9 cellular contexts compared by ENCODE assay signal in the genomic region with DNA sequence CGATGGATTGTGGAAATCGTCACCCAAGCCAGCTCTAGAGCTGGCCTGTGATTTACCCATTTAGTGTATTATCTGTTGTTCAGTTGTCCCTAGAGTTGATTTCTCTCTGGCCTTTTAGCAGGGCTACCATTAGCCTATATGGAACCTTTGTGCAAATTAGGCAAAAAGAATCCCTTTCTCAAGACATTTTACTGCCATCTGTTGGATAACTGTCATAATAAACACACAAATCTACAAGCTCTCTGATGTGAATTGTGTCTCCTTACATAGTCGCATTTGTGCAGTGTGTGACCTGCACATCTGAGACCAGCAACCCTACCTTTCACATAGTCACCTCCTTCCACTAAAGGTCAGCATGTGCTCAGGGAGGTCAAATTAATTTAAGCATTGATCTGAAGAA. TPM values are rescaled to one million over a fixed set of nuclear protein-coding genes. Genes with fewer than 3 reads are reported as not detected.
DNase-seq lines count a peak whose midpoint lies in the region; ATAC-seq and TF ChIP-seq lines count a peak whose summit lies in the region.
"Had no signal": no experiment of that assay in that cellular context is flagged by ENCODE, and none has a peak within 500 bp of the region (broad histone marks: within the 10 kb centered on the region; RNA-seq: fewer than 3 reads in every experiment).

No MANE protein-coding gene starts in this region.

- ATAC-seq in right lobe of liver (peak in 3 of 4 donors; percentile 11 to 52 (median 34)), HG03520 (IDR thresholded peaks at IDR 0.05; ENCODE audit: unreplicated experiment) (no peak), GM19023 (IDR thresholded peaks at IDR 0.05; ENCODE audit: unreplicated experiment) (no peak)

- no peaks in the 10 kb centered on the region for H3K9me3 Mint-ChIP-seq in T-helper 1 cell treated with Interleukin-12 subunit alpha and Interleukin-12 subunit beta and Interleukin-4 antibody, amounts not matched to agents 30 μg/mL and 1 μg/mL, for 36 hours
- no peaks in the 10 kb centered on the region for H3K9me3 Mint-ChIP-seq in Caco-2 (ENCODE audit: unreplicated experiment)

- no peaks in the 10 kb centered on the region for H3K27me3 ChIP-seq in KMS-11 (ENCODE audit: insufficient read depth, low read depth)
- H3K27me3 ChIP-seq in right lobe of liver: no peaks in the 10 kb centered on the region
- no peaks in the 10 kb centered on the region for H3K27me3 ChIP-seq in Caco-2 (replicated peaks; ENCODE audit: control insufficient read depth, insufficient read depth, low read length)

- POLR2A ChIA-PET in HEK293T (lab: Yijun Ruan, JAX) (no interaction called here), Caco-2 (lab: Charles Lee) (no interaction called here)

- H4K20me1 ChIP-seq in KMS-11 (ENCODE audit: insufficient read depth): no peaks in the 10 kb centered on the region

- no peaks in the 10 kb centered on the region for H3K36me3 ChIP-seq in KMS-11 (ENCODE audit: insufficient read depth)
- H3K36me3 ChIP-seq in right lobe of liver: no peaks in the 10 kb centered on the region
- H3K36me3 ChIP-seq in Caco-2 (ENCODE audit: control insufficient read depth, insufficient read depth, low read length): no peaks in the 10 kb centered on the region

- DNase-seq in DMS 273 treated with DMSO at 0.1 percent for 48 hours (lab: John Stamatoyannopoulos, UW): peak; percentile 10
- no peak for DNase-seq in right lobe of liver
- no peak for DNase-seq in HEK293T (ENCODE audit: extremely low spot score)
- DNase-seq in Caco-2: no peak
- DNase-seq: activated CD4-positive, CD25-positive, alpha-beta regulatory T cell had no signal

- intact Hi-C loops in right lobe of liver (cut with DNase I): no loop called here
- intact Hi-C loops in Caco-2 (cut with micrococcal nuclease; ENCODE audit: unreplicated experiment): no loop called here

- H3K79me2 ChIP-seq in KMS-11 (ENCODE audit: insufficient read depth, low read depth): no peaks in the 10 kb centered on the region

- H3K4me3 Mint-ChIP-seq in T-helper 1 cell treated with Interleukin-12 subunit alpha and Interleukin-12 subunit beta and Interleukin-4 antibody, amounts not matched to agents 30 μg/mL and 1 μg/mL, for 36 hours: no peak overlapping the region
- H3K4me3 Mint-ChIP-seq in Caco-2 (ENCODE audit: unreplicated experiment): no peak overlapping the region

- peak overlapping the region; percentile 76 for H3K27ac Mint-ChIP-seq in T-helper 1 cell treated with Interleukin-12 subunit alpha and Interleukin-12 subunit beta and Interleukin-4 antibody, amounts not matched to agents 30 μg/mL and 1 μg/mL, for 36 hours
- no peak overlapping the region for H3K27ac Mint-ChIP-seq in Caco-2 (ENCODE audit: unreplicated experiment)

- TF ChIP-seq CTCF in KMS-11 (conservative IDR thresholded peaks at IDR 0.05; ENCODE audit: low read depth, low read length) (peak; percentile 58), right lobe of liver (IDR thresholded peaks at IDR 0.05) (peak in 2 of 4 donors; percentile 9 to 27), Caco-2 (IDR thresholded peaks at IDR 0.05; ENCODE audit: insufficient read depth in 1 of 2, low read depth in 1 of 2, low read length in 1 of 2, severe bottlenecking in 1 of 2, unreplicated experiment in 1 of 2) (no peak)

- H3K4me1 ChIP-seq in KMS-11 (ENCODE audit: low read depth, poor library complexity, severe bottlenecking) (no peaks in the 10 kb centered on the region), right lobe of liver (no peaks in the 10 kb centered on the region), Caco-2 (no peaks in the 10 kb centered on the region)

- H3K27ac ChIP-seq in KMS-11 (no peak overlapping the region), right lobe of liver (no peak overlapping the region)

- peaks cover 23% of the 10 kb centered on the region for H3K4me1 Mint-ChIP-seq in T-helper 1 cell treated with Interleukin-12 subunit alpha and Interleukin-12 subunit beta and Interleukin-4 antibody, amounts not matched to agents 30 μg/mL and 1 μg/mL, for 36 hours (ENCODE audit: low read depth)
- no peaks in the 10 kb centered on the region for H3K4me1 Mint-ChIP-seq in Caco-2 (ENCODE audit: low read depth, unreplicated experiment)

- H2AFZ ChIP-seq in KMS-11 (ENCODE audit: low read depth): no peak overlapping the region

- H3K4me3 ChIP-seq in KMS-11 (IDR thresholded peaks at IDR 0.05; ENCODE audit: insufficient read depth, low read depth, low read length): no peak overlapping the region
- no peak overlapping the region for H3K4me3 ChIP-seq in right lobe of liver
- H3K4me3 ChIP-seq in Caco-2 (ENCODE audit: low read depth, low read length): no peak overlapping the region

- H3K9ac ChIP-seq in KMS-11: no peak overlapping the region

- peaks cover 7% of the 10 kb centered on the region for H3K27me3 Mint-ChIP-seq in T-helper 1 cell treated with Interleukin-12 subunit alpha and Interleukin-12 subunit beta and Interleukin-4 antibody, amounts not matched to agents 30 μg/mL and 1 μg/mL, for 36 hours (ENCODE audit: low read depth)
- peaks cover 5% of the 10 kb centered on the region for H3K27me3 Mint-ChIP-seq in Caco-2 (ENCODE audit: insufficient read depth, unreplicated experiment)

- peaks cover 6% of the 10 kb centered on the region for H3K36me3 Mint-ChIP-seq in T-helper 1 cell treated with Interleukin-12 subunit alpha and Interleukin-12 subunit beta and Interleukin-4 antibody, amounts not matched to agents 30 μg/mL and 1 μg/mL, for 36 hours (ENCODE audit: low read depth)
- no peaks in the 10 kb centered on the region for H3K36me3 Mint-ChIP-seq in Caco-2 (ENCODE audit: insufficient read depth, unreplicated experiment)

- no peaks in the 10 kb centered on the region for H3K9me3 ChIP-seq in right lobe of liver
- no peaks in the 10 kb centered on the region for H3K9me3 ChIP-seq in Caco-2

- WGBS in right lobe of liver (ENCODE audit: insufficient coverage, low coverage, low lambda C conversion rate, missing lambda C conversion rate): 43% methylated on average over 1 of the region's 3 CpGs

- no peak for TF ChIP-seq POLR2A in right lobe of liver (IDR thresholded peaks at IDR 0.05)

- no peak overlapping the region for H3K4me2 ChIP-seq in KMS-11

- no TSS peak for BruUV-seq in Caco-2 (replicated peaks; lab: Mats Ljungman, UMichigan)

- CTCF ChIA-PET in HEK293T (lab: Yijun Ruan, JAX): interaction anchor here (0.6 to 1.6 kb wide), 3 partner anchors 35 to 450 kb away, joined by 3 to 7 read pairs (median 4); a partner anchor contains a TSS
- CTCF ChIA-PET in Caco-2 (lab: Charles Lee): interaction anchor here (0.8 to 1.3 kb wide), 2 partner anchors 35 to 342 kb away, joined by 4 to 5 read pairs; no protein-coding TSS in a partner anchor

TF ChIP-seq in HEK293T, 16 proteins besides CTCF, POLR2A, EP300 and RAD21:
- TF ChIP-seq BHLHE40 (IDR thresholded peaks at IDR 0.05; ENCODE audit: borderline replicate concordance): no peak
- no peak for TF ChIP-seq FOXM1 (IDR thresholded peaks at IDR 0.05; ENCODE audit: borderline replicate concordance)
- TF ChIP-seq NFRKB (IDR thresholded peaks at IDR 0.05): no peak
- TF ChIP-seq TARDBP (IDR thresholded peaks at IDR 0.05): no peak
- no peak for TF ChIP-seq SP1 (IDR thresholded peaks at IDR 0.05)
- TF ChIP-seq, protein P1, sequence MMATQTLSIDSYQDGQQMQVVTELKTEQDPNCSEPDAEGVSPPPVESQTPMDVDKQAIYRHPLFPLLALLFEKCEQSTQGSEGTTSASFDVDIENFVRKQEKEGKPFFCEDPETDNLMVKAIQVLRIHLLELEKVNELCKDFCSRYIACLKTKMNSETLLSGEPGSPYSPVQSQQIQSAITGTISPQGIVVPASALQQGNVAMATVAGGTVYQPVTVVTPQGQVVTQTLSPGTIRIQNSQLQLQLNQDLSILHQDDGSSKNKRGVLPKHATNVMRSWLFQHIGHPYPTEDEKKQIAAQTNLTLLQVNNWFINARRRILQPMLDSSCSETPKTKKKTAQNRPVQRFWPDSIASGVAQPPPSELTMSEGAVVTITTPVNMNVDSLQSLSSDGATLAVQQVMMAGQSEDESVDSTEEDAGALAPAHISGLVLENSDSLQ (IDR thresholded peaks at IDR 0.05): no peak
- no peak for TF ChIP-seq FOXK2 (IDR thresholded peaks at IDR 0.05)
- no peak for TF ChIP-seq FOXA1 (IDR thresholded peaks at IDR 0.05)
- no peak for TF ChIP-seq ARNT (IDR thresholded peaks at IDR 0.05)
- no peak for TF ChIP-seq HDGF (IDR thresholded peaks at IDR 0.05; ENCODE audit: borderline replicate concordance)
- no peak for TF ChIP-seq ELF4 (IDR thresholded peaks at IDR 0.05)
- no peak for TF ChIP-seq LEF1 (IDR thresholded peaks at IDR 0.05; ENCODE audit: borderline replicate concordance)
- no peak for TF ChIP-seq SUZ12 (IDR thresholded peaks at IDR 0.05)
- no peak for TF ChIP-seq CTBP1 (IDR thresholded peaks at IDR 0.05; ENCODE audit: borderline replicate concordance)
- TF ChIP-seq ZNF384 (IDR thresholded peaks at IDR 0.05): no peak
- no peak for TF ChIP-seq L3MBTL2 (conservative IDR thresholded peaks at IDR 0.05)

RNA-seq across cellular contexts. Expression of a gene that starts 34.0 kb away (rescaled TPM):
- total RNA-seq in right lobe of liver (not detected), Caco-2 (2022) (not detected in 2 replicates)

Comparison
In these comparisons a context has a peak if more than half of its experiments do, and no peak if none do; other contexts are left out.
1. ATAC-seq: peak in right lobe of liver (3 of 4); none in HG03520 (single experiment) and GM19023 (single experiment).